In genomic region chr2:164689020-164689419, GRCh38 we compare ENCODE assay signal across 16 cellular contexts.
A peak's percentile ranks its signal among the peaks of the same experiment; 100 is the strongest.
DNase-seq lines count a peak whose midpoint lies in the region; ATAC-seq lines count a peak whose summit lies in the region.
"Had no signal": no experiment of that assay in that cellular context is flagged by ENCODE, and none has a peak within 500 bp of the region (broad histone marks: within the 10 kb centered on the region; RNA-seq: fewer than 3 reads in every experiment).

No MANE protein-coding gene starts in this region.

- no peak for ATAC-seq in GM19035 (IDR thresholded peaks at IDR 0.05; ENCODE audit: unreplicated experiment)
- ATAC-seq: HepG2 had no signal

- DNase-seq in COR-L47 (lab: John Stamatoyannopoulos, UW) (peak; percentile 82), NCI-H1417 (lab: John Stamatoyannopoulos, UW) (peak in 2 of 3 experiments; percentile 13 to 78), NCI-H748 (lab: John Stamatoyannopoulos, UW; ENCODE audit: unreplicated experiment) (peak; percentile 79), left kidney (ENCODE audit: low read depth, low spot score) (peak; percentile 41), NCI-H1694 (lab: John Stamatoyannopoulos, UW) (no peak)
- DNase-seq in stimulated activated CD4-positive, alpha-beta T cell treated with anti-CD3 and anti-CD28 coated beads, Interleukin-15, amount 100 ng/mL, for 24 hours: no peak
- DNase-seq: Calu3; CD4-positive, alpha-beta T cell; KG1; NCI-H187; NCI-H2171 treated with DMSO at 0.1 percent for 48 hours; NCI-H446 treated with DMSO at 0.1 percent for 48 hours; SW 1271; T-helper 2 cell had no signal

Comparison
In these comparisons a context has a peak if more than half of its experiments do, and no peak if none do; other contexts are left out.
1. DNase-seq: peak in COR-L47 (single experiment), NCI-H1417 (2 of 3), NCI-H748 (single experiment) and left kidney (single experiment); none in NCI-H1694 (single experiment) and stimulated activated CD4-positive, alpha-beta T cell treated with anti-CD3 and anti-CD28 coated beads, Interleukin-15, amount 100 ng/mL, for 24 hours (single experiment).